In the genomic region with DNA sequence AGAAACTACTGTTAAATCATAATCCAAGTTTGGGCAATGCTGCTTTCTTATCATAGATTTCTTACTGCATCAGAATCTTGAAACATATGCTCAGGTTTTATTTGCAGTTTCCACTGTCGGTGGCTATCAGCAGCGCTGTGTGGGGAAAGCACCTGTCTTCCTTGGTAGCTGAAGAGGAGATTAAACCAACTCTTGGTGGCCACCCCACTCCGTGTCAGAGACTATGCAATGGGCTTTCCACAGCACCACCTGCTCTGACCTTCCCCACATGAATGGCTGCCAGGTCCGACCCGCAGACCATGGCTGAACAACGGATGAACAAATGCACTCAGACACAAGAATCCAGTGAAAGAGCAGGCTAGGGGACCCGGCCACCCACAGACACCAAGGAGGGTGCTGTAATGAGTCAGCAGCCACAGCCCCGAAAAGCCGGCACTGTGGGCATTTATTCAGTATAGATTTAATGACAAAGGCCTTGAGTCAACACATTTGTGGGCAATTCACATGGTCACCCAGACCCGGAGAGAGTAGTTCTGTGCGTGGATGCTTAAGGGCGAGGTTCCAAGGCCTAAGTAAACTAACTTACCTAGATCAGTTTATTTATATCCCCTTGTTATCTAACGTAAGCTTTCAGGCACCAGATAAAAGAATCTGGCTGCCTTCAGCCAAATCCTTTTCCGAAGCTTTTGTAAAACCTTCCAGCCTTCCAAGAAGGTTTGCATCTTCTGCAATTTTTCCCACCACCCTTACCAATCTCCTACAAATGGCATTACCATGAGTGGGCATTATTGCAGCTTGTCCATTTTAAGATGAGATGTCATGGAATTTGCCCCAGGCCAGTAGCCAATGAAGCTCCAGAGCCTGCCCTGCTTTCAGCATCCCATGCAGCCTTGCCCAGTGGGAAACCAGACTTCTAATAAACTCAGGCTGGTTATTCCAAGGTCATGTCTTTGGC, we compare ENCODE assay signal across 30 cellular contexts.
DNase-seq lines count a peak whose midpoint lies in the region; ATAC-seq, FAIRE-seq and TF ChIP-seq lines count a peak whose summit lies in the region.
"Had no signal": no experiment of that assay in that cellular context is flagged by ENCODE, and none has a peak within 500 bp of the region (broad histone marks: within the 10 kb centered on the region; RNA-seq: fewer than 3 reads in every experiment).

No MANE protein-coding gene starts in this region.

- POLR2A ChIA-PET in A549 (lab: Yijun Ruan, JAX): interaction anchor here (0.8 to 1.6 kb wide), 5 partner anchors 24 to 454 kb away, joined by 3 to 9 read pairs (median 6); no protein-coding TSS in a partner anchor

- H3K9me3 ChIP-seq in A549: no peaks in the 10 kb centered on the region
- H3K9me3 ChIP-seq: BE2C, gastroesophageal sphincter, neutrophil, prostate gland, thoracic aorta, vagina had no signal

- H3K27me3 Mint-ChIP-seq in activated T-helper 17 cell treated with anti-CD3 and anti-CD28 coated beads, Interleukin-2, amount 50 U/mL, for 72 hours: no peaks in the 10 kb centered on the region
- H3K27me3 Mint-ChIP-seq: dendritic cell treated with granulocyte-macrophage colony-stimulating factor and Interleukin-4, amounts not matched to agents 40 ng/mL and 50 ng/mL, for 4 days had no signal

- peaks cover 50% of the 10 kb centered on the region for H3K36me3 Mint-ChIP-seq in activated T-helper 17 cell treated with anti-CD3 and anti-CD28 coated beads, Interleukin-2, amount 50 U/mL, for 72 hours (ENCODE audit: low read depth)

- no peak for TF ChIP-seq CTCF in A549 (IDR thresholded peaks at IDR 0.05)

- DNase-seq in A549 (ENCODE audit: low read depth in 1 of 2, low spot score in 1 of 2): peak; percentile 59 to 98
- DNase-seq in HT-29 (ENCODE audit: low spot score): peak; percentile 56
- DNase-seq in hepatic stellate cell (ENCODE audit: low spot score): peak; percentile 29
- no peak for DNase-seq in sciatic nerve (ENCODE audit: low spot score)
- DNase-seq: activated CD4-positive, alpha-beta T cell treated with anti-CD3 and anti-CD28 coated beads, Interleukin-2, amount 50 U/mL, for 1 hour; activated naive CD4-positive, alpha-beta T cell treated with Interleukin-2 at 50 U/mL for 16 hours; activated T-cell treated with anti-CD3 and anti-CD28 coated beads, Interleukin-2, amount 50 U/mL, for 72 hours; amygdala; BE2C; GDM1; H9; hypothalamus; immature natural killer cell; mesenchymal stem cell; NCI-H446 treated with DMSO at 0.1 percent for 48 hours; stimulated activated naive CD8-positive, alpha-beta T cell treated with anti-CD3 and anti-CD28 coated beads, Interleukin-15, Interleukin-2, amounts not matched to agents 100 U/mL and 50 U/mL, for 24 hours; WERI-Rb-1 had no signal

- H3K4me2 ChIP-seq in A549: peak overlapping the region; percentile 73

- peak; percentile 96 to 98 for TF ChIP-seq EP300 in A549 (IDR thresholded peaks at IDR 0.05)

- H3K27ac ChIP-seq in A549: peak overlapping the region; percentile 87 to 90
- H3K27ac ChIP-seq: cardiac muscle cell, gastroesophageal sphincter, neutrophil, prostate gland, thoracic aorta, vagina, WERI-Rb-1 had no signal

- CTCF ChIA-PET in A549 (lab: Yijun Ruan, JAX): interaction anchor here (1.1 to 2.2 kb wide), 6 partner anchors 14 to 461 kb away, joined by 3 to 7 read pairs (median 4); no protein-coding TSS in a partner anchor

- peak; percentile 28 to 37 for TF ChIP-seq RAD21 in A549 (conservative IDR thresholded peaks at IDR 0.05 in 1 of 2, IDR thresholded peaks at IDR 0.05 in 1 of 2)

- no peak overlapping the region for H3K27ac Mint-ChIP-seq in activated T-helper 17 cell treated with anti-CD3 and anti-CD28 coated beads, Interleukin-2, amount 50 U/mL, for 72 hours
- H3K27ac Mint-ChIP-seq: activated T-cell treated with anti-CD3 and anti-CD28 coated beads, Interleukin-2, amount 50 U/mL, for 72 hours; dendritic cell treated with granulocyte-macrophage colony-stimulating factor and Interleukin-4, amounts not matched to agents 40 ng/mL and 50 ng/mL, for 4 days; H9; immature natural killer cell had no signal

- ATAC-seq in A549 (peak; percentile 92 to 93), HG03025 (IDR thresholded peaks at IDR 0.05; ENCODE audit: low FRiP score, unreplicated experiment) (no peak), HG03108 (IDR thresholded peaks at IDR 0.05; ENCODE audit: unreplicated experiment) (no peak), sciatic nerve (no peak), HG02973 (IDR thresholded peaks at IDR 0.05; ENCODE audit: unreplicated experiment) (no peak)
- peak; percentile 56 for ATAC-seq in activated T-helper 17 cell treated with anti-CD3 and anti-CD28 coated beads, Interleukin-2, amount 50 U/mL, for 72 hours (replicated peaks)
- ATAC-seq: activated T-cell treated with anti-CD3 and anti-CD28 coated beads, Interleukin-2, amount 50 U/mL, for 72 hours; gastroesophageal sphincter; stimulated activated naive CD8-positive, alpha-beta T cell treated with anti-CD3 and anti-CD28 coated beads, Interleukin-15, Interleukin-2, amounts not matched to agents 100 U/mL and 50 U/mL, for 24 hours had no signal

- peaks cover 41% of the 10 kb centered on the region for H3K4me1 ChIP-seq in A549
- H3K4me1 ChIP-seq: BE2C, prostate gland, vagina had no signal

- H3K4me3 ChIP-seq in A549: no peak overlapping the region
- H3K4me3 ChIP-seq: cardiac muscle cell, gastroesophageal sphincter, prostate gland, thoracic aorta, vagina had no signal

- H3K4me1 Mint-ChIP-seq in activated T-helper 17 cell treated with anti-CD3 and anti-CD28 coated beads, Interleukin-2, amount 50 U/mL, for 72 hours: peaks cover 5% of the 10 kb centered on the region
- H3K4me1 Mint-ChIP-seq: immature natural killer cell had no signal

- intact Hi-C loops in sciatic nerve (cut with DNase I): no loop called here

- H3K9me3 Mint-ChIP-seq in activated T-helper 17 cell treated with anti-CD3 and anti-CD28 coated beads, Interleukin-2, amount 50 U/mL, for 72 hours: peaks cover 9% of the 10 kb centered on the region

- 3% methylated on average over 11 of the region's 14 CpGs for WGBS in A549 (ENCODE audit: missing lambda C conversion rate)

- TF ChIP-seq POLR2A in A549 (IDR thresholded peaks at IDR 0.05; ENCODE audit: low read length): no peak

- H3K4me3 Mint-ChIP-seq in activated T-helper 17 cell treated with anti-CD3 and anti-CD28 coated beads, Interleukin-2, amount 50 U/mL, for 72 hours: no peak overlapping the region
- H3K4me3 Mint-ChIP-seq: activated T-cell treated with anti-CD3 and anti-CD28 coated beads, Interleukin-2, amount 50 U/mL, for 72 hours; dendritic cell treated with granulocyte-macrophage colony-stimulating factor and Interleukin-4, amounts not matched to agents 40 ng/mL and 50 ng/mL, for 4 days; H9; immature natural killer cell had no signal

- no peak for FAIRE-seq in A549 (lab: Jason Lieb, UNC)
- FAIRE-seq: endometrium, GM19239 had no signal

TF ChIP-seq in A549, 52 proteins besides CTCF, POLR2A, EP300 and RAD21 (continues in another document):
- no peak for TF ChIP-seq TFCP2L1 (CRISPR knock-in tag; IDR thresholded peaks at IDR 0.05)
- TF ChIP-seq RFX5 (IDR thresholded peaks at IDR 0.05): 0 out of 2 replicates have a peak, but pooled peaks have one; percentile 34
- no peak for TF ChIP-seq HOXA7 (CRISPR knock-in tag; IDR thresholded peaks at IDR 0.05)
- no peak for TF ChIP-seq BHLHE40 (IDR thresholded peaks at IDR 0.05; ENCODE audit: low read depth, low read length)
- TF ChIP-seq KDM1A (IDR thresholded peaks at IDR 0.05; ENCODE audit: low read depth): no peak
- TF ChIP-seq RCOR1 (IDR thresholded peaks at IDR 0.05; ENCODE audit: low read depth, low read length): no peak
- TF ChIP-seq MAFK (IDR thresholded peaks at IDR 0.05; ENCODE audit: partially characterized antibody): peak; percentile 78
- TF ChIP-seq RARB (CRISPR knock-in tag; IDR thresholded peaks at IDR 0.05): peak; percentile 51; the same call in 1 of the 2 replicates
- TF ChIP-seq, protein P1, sequence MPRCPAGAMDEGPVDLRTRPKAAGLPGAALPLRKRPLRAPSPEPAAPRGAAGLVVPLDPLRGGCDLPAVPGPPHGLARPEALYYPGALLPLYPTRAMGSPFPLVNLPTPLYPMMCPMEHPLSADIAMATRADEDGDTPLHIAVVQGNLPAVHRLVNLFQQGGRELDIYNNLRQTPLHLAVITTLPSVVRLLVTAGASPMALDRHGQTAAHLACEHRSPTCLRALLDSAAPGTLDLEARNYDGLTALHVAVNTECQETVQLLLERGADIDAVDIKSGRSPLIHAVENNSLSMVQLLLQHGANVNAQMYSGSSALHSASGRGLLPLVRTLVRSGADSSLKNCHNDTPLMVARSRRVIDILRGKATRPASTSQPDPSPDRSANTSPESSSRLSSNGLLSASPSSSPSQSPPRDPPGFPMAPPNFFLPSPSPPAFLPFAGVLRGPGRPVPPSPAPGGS (IDR thresholded peaks at IDR 0.05): peak; percentile 89; the same call in 2 of the 3 replicates
- no peak for TF ChIP-seq NFE2L2 (conservative IDR thresholded peaks at IDR 0.05; ENCODE audit: low read length)
- TF ChIP-seq GATA3 (IDR thresholded peaks at IDR 0.05; ENCODE audit: borderline replicate concordance): peak; percentile 97
- TF ChIP-seq ZNF302 (CRISPR knock-in tag; IDR thresholded peaks at IDR 0.05): no peak
- TF ChIP-seq HEYL (CRISPR knock-in tag; IDR thresholded peaks at IDR 0.05): no peak
- TF ChIP-seq FOSB (CRISPR knock-in tag; IDR thresholded peaks at IDR 0.05): peak; percentile 78; the same call in 1 of the 2 replicates
- TF ChIP-seq ZC3H11A (IDR thresholded peaks at IDR 0.05): no peak
- no peak for TF ChIP-seq EHMT2 (IDR thresholded peaks at IDR 0.05; ENCODE audit: low read depth)
- TF ChIP-seq JUN (IDR thresholded peaks at IDR 0.05): peak; percentile 95 to 97
- TF ChIP-seq CEBPB (IDR thresholded peaks at IDR 0.05): peak; percentile 12 to 74; a peak in 2 of 4 replicates
- TF ChIP-seq, protein P2, sequence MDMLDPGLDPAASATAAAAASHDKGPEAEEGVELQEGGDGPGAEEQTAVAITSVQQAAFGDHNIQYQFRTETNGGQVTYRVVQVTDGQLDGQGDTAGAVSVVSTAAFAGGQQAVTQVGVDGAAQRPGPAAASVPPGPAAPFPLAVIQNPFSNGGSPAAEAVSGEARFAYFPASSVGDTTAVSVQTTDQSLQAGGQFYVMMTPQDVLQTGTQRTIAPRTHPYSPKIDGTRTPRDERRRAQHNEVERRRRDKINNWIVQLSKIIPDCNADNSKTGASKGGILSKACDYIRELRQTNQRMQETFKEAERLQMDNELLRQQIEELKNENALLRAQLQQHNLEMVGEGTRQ (IDR thresholded peaks at IDR 0.05): no peak
- TF ChIP-seq RNF2 (IDR thresholded peaks at IDR 0.05; ENCODE audit: borderline replicate concordance, low read depth): no peak
- TF ChIP-seq HOXB5 (CRISPR knock-in tag; IDR thresholded peaks at IDR 0.05): 0 out of 2 replicates have a peak, but pooled peaks have one; percentile 63

Comparison
In these comparisons a context has a peak if more than half of its experiments do, and no peak if none do; other contexts are left out.
1. ATAC-seq: peak in A549 (2 of 2) and activated T-helper 17 cell treated with anti-CD3 and anti-CD28 coated beads, Interleukin-2, amount 50 U/mL, for 72 hours (single experiment); none in HG03025 (single experiment), HG03108 (single experiment), sciatic nerve (single experiment) and HG02973 (single experiment).